In genomic region chr12:26580619-26581018, GRCh38 we compare ENCODE assay signal across 15 cellular contexts.
DNase-seq lines count a peak whose midpoint lies in the region; ATAC-seq and TF ChIP-seq lines count a peak whose summit lies in the region.
"Had no signal": no experiment of that assay in that cellular context is flagged by ENCODE, and none has a peak within 500 bp of the region (broad histone marks: within the 10 kb centered on the region; RNA-seq: fewer than 3 reads in every experiment).

No MANE protein-coding gene starts in this region.

- intact Hi-C loops in activated B cell treated with CpG ODN at 0.5 μM for 24 hours (cut with micrococcal nuclease), result no loop called here

- H3K4me1 ChIP-seq in GM23338 (ENCODE audit: insufficient read depth), result no peaks in the 10 kb centered on the region

- DNase-seq in GM23338 (ENCODE audit: low spot score), result no peak
- DNase-seq in activated B cell treated with CpG ODN at 0.5 μM for 24 hours, result no peak
- DNase-seq in fibroblast of mammary gland (ENCODE audit: low read depth), result peak; percentile 8
- DNase-seq in stimulated activated effector memory CD8-positive, alpha-beta T cell treated with anti-CD3 and anti-CD28 coated beads, Interleukin-12 subunit alpha, Interleukin-12 subunit beta, amount 100 ng/mL, for 72 hours (ENCODE audit: low spot score in 2 of 2), result no peak
- no peak for DNase-seq in coronary artery (ENCODE audit: low spot score)
- DNase-seq: ACHN; C1 segment of cervical spinal cord; Calu3; CD4-positive, alpha-beta T cell; DMS 273 treated with DMSO at 0.1 percent for 48 hours; IMR-90 had no signal

- H3K27ac ChIP-seq in GM23338 (ENCODE audit: low read depth) (0 out of 2 replicates have a peak overlapping the region, but pooled peaks have one; percentile 59), coronary artery (no peak overlapping the region)

- no peaks in the 10 kb centered on the region for H4K20me1 ChIP-seq in GM23338 (replicated peaks; ENCODE audit: insufficient read depth)

- ATAC-seq in GM23338, result no peak
- ATAC-seq in activated B cell treated with CpG ODN at 0.5 μM for 24 hours (ENCODE audit: low read depth), result no peak
- no peak for ATAC-seq in stimulated activated effector memory CD8-positive, alpha-beta T cell treated with anti-CD3 and anti-CD28 coated beads, Interleukin-12 subunit alpha, Interleukin-12 subunit beta, amount 100 ng/mL, for 72 hours
- ATAC-seq in HG02938 (IDR thresholded peaks at IDR 0.05; ENCODE audit: unreplicated experiment), result no peak
- no peak for ATAC-seq in HG02759 (IDR thresholded peaks at IDR 0.05; ENCODE audit: unreplicated experiment)
- ATAC-seq: HCT116 had no signal

- peaks cover 4% of the 10 kb centered on the region; the same call in 1 of the 2 replicates for H3K36me3 ChIP-seq in GM23338 (ENCODE audit: insufficient read depth)

- H3K4me1 Mint-ChIP-seq in GM23338, result no peaks in the 10 kb centered on the region
- peaks cover 13% of the 10 kb centered on the region for H3K4me1 Mint-ChIP-seq in activated B cell treated with CpG ODN at 0.5 μM for 24 hours
- peaks cover 16% of the 10 kb centered on the region for H3K4me1 Mint-ChIP-seq in stimulated activated effector memory CD8-positive, alpha-beta T cell treated with anti-CD3 and anti-CD28 coated beads, Interleukin-12 subunit alpha, Interleukin-12 subunit beta, amount 100 ng/mL, for 72 hours

- no peak for TF ChIP-seq CTCF in GM23338 (conservative IDR thresholded peaks at IDR 0.05; ENCODE audit: low read depth in 2 of 2)
- TF ChIP-seq CTCF in activated B cell treated with CpG ODN at 0.5 μM for 24 hours (IDR thresholded peaks at IDR 0.05), result no peak
- no peak for TF ChIP-seq CTCF in fibroblast of mammary gland (conservative IDR thresholded peaks at IDR 0.05; ENCODE audit: control insufficient read depth, insufficient read depth, low read depth, low read length)
- no peak for TF ChIP-seq CTCF in coronary artery (IDR thresholded peaks at IDR 0.05)

- CTCF ChIA-PET in activated B cell treated with CpG ODN at 0.5 μM for 24 hours (lab: Charles Lee), result no interaction called here

- no peaks in the 10 kb centered on the region for H3F3A ChIP-seq in GM23338 (replicated peaks; ENCODE audit: low read depth)

- H3K27ac Mint-ChIP-seq in GM23338, result no peak overlapping the region; the same call in 1 of the 2 replicates
- H3K27ac Mint-ChIP-seq in activated B cell treated with CpG ODN at 0.5 μM for 24 hours, result peak overlapping the region; percentile 2
- peak overlapping the region; percentile 3 for H3K27ac Mint-ChIP-seq in stimulated activated effector memory CD8-positive, alpha-beta T cell treated with anti-CD3 and anti-CD28 coated beads, Interleukin-12 subunit alpha, Interleukin-12 subunit beta, amount 100 ng/mL, for 72 hours
- H3K27ac Mint-ChIP-seq: B cell; CD4-positive, alpha-beta T cell had no signal

- H3K4me3 Mint-ChIP-seq in GM23338 (no peak overlapping the region), activated B cell treated with CpG ODN at 0.5 μM for 24 hours (no peak overlapping the region)
- H3K4me3 Mint-ChIP-seq in stimulated activated effector memory CD8-positive, alpha-beta T cell treated with anti-CD3 and anti-CD28 coated beads, Interleukin-12 subunit alpha, Interleukin-12 subunit beta, amount 100 ng/mL, for 72 hours, result no peak overlapping the region
- H3K4me3 Mint-ChIP-seq: B cell; CD4-positive, alpha-beta T cell had no signal

- H3K4me3 ChIP-seq in GM23338 (no peak overlapping the region), fibroblast of mammary gland (ENCODE audit: control insufficient read depth, low read depth, low read length) (no peak overlapping the region), coronary artery (no peak overlapping the region)

- H3K4me2 ChIP-seq in GM23338, result no peak overlapping the region

- H3K9me2 ChIP-seq in GM23338 (ENCODE audit: insufficient read depth), result no peaks in the 10 kb centered on the region

- POLR2A ChIA-PET in activated B cell treated with CpG ODN at 0.5 μM for 24 hours (lab: Charles Lee), result no interaction called here

- H3K9me3 Mint-ChIP-seq in GM23338, result no peaks in the 10 kb centered on the region
- H3K9me3 Mint-ChIP-seq in activated B cell treated with CpG ODN at 0.5 μM for 24 hours, result no peaks in the 10 kb centered on the region
- H3K9me3 Mint-ChIP-seq in stimulated activated effector memory CD8-positive, alpha-beta T cell treated with anti-CD3 and anti-CD28 coated beads, Interleukin-12 subunit alpha, Interleukin-12 subunit beta, amount 100 ng/mL, for 72 hours, result no peaks in the 10 kb centered on the region
- H3K9me3 Mint-ChIP-seq: CD4-positive, alpha-beta T cell had no signal

- H3K27me3 ChIP-seq in GM23338 (ENCODE audit: insufficient read depth), result no peaks in the 10 kb centered on the region

- H3K36me3 Mint-ChIP-seq in GM23338 (ENCODE audit: low read depth), result peaks cover 23% of the 10 kb centered on the region
- H3K36me3 Mint-ChIP-seq in activated B cell treated with CpG ODN at 0.5 μM for 24 hours (ENCODE audit: low read depth), result peaks cover 26% of the 10 kb centered on the region
- peaks cover 15% of the 10 kb centered on the region for H3K36me3 Mint-ChIP-seq in stimulated activated effector memory CD8-positive, alpha-beta T cell treated with anti-CD3 and anti-CD28 coated beads, Interleukin-12 subunit alpha, Interleukin-12 subunit beta, amount 100 ng/mL, for 72 hours

- H3K27me3 Mint-ChIP-seq in GM23338 (ENCODE audit: insufficient read depth, low read depth, poor library complexity), result peaks cover 2% of the 10 kb centered on the region
- H3K27me3 Mint-ChIP-seq in activated B cell treated with CpG ODN at 0.5 μM for 24 hours, result no peaks in the 10 kb centered on the region
- H3K27me3 Mint-ChIP-seq: B cell; CD4-positive, alpha-beta T cell had no signal

- H2AFZ ChIP-seq in GM23338, result no peak overlapping the region

- no peaks in the 10 kb centered on the region for H3K79me2 ChIP-seq in GM23338 (replicated peaks; ENCODE audit: insufficient read depth)

TF ChIP-seq in GM23338, 12 proteins besides CTCF, POLR2A, EP300 and RAD21:
- TF ChIP-seq EZH2phosphoT487 (IDR thresholded peaks at IDR 0.05; ENCODE audit: unreplicated experiment) (no peak), ZNF331 (CRISPR knock-in tag; IDR thresholded peaks at IDR 0.05; ENCODE audit: low read depth) (no peak), POLR2AphosphoS5 (IDR thresholded peaks at IDR 0.05; ENCODE audit: low read depth) (no peak), NANOG (IDR thresholded peaks at IDR 0.05; ENCODE audit: borderline replicate concordance) (no peak), STAT1 (IDR thresholded peaks at IDR 0.05; ENCODE audit: unreplicated experiment) (no peak), ETS1 (IDR thresholded peaks at IDR 0.05) (no peak), JUNB (IDR thresholded peaks at IDR 0.05; ENCODE audit: unreplicated experiment) (no peak), REST (IDR thresholded peaks at IDR 0.05; ENCODE audit: unreplicated experiment) (no peak)
